Comparison of ENCODE assay signal across 1 cellular context in genomic region chr2:65056215-65056989, GRCh38.
A peak's percentile ranks its signal among the peaks of the same experiment; 100 is the strongest.
TF ChIP-seq lines count a peak whose summit lies in the region.

TSS of gene CEP68 (plus strand) at chr2:65056416. CDS start at chr2:65069445, 13,029 bp downstream.

TF ChIP-seq in HepG2, 621 proteins besides CTCF, POLR2A, EP300 and RAD21 (continued from another document and continues in another):
- TF ChIP-seq ZNF800 (CRISPR knock-in tag; IDR thresholded peaks at IDR 0.05) (peak; percentile 57), MXD3 (CRISPR knock-in tag; IDR thresholded peaks at IDR 0.05) (peak; percentile 69; the same call in 1 of the 2 replicates), DRAP1 (CRISPR knock-in tag; IDR thresholded peaks at IDR 0.05) (peak; percentile 98), PATZ1 (CRISPR knock-in tag; IDR thresholded peaks at IDR 0.05) (peak; percentile 76), ZMYM4 (CRISPR knock-in tag; IDR thresholded peaks at IDR 0.05) (peak; percentile 82), ARHGAP35 (CRISPR knock-in tag; IDR thresholded peaks at IDR 0.05; ENCODE audit: borderline replicate concordance) (peak; percentile 91), SMYD3 (CRISPR knock-in tag; IDR thresholded peaks at IDR 0.05) (no peak), SNRNP70 (IDR thresholded peaks at IDR 0.05; ENCODE audit: low read depth, low read length) (no peak), IKZF5 (CRISPR knock-in tag; IDR thresholded peaks at IDR 0.05) (0 out of 2 replicates have a peak, but pooled peaks have one; percentile 68), RFX5 (IDR thresholded peaks at IDR 0.05; ENCODE audit: low read depth, low read length) (no peak), ZNF296 (CRISPR knock-in tag; conservative IDR thresholded peaks at IDR 0.05) (no peak), NFYC (CRISPR knock-in tag; IDR thresholded peaks at IDR 0.05) (peak; percentile 98), MEF2D (CRISPR knock-in tag; IDR thresholded peaks at IDR 0.05) (0 out of 2 replicates have a peak, but pooled peaks have one; percentile 53), ZNF362 (CRISPR knock-in tag; IDR thresholded peaks at IDR 0.05; ENCODE audit: borderline replicate concordance) (peak; percentile 54; the same call in 1 of the 2 replicates), NR2F6 (IDR thresholded peaks at IDR 0.05) (no peak), NR2F6 (CRISPR knock-in tag; IDR thresholded peaks at IDR 0.05) (no peak), POGK (CRISPR knock-in tag; conservative IDR thresholded peaks at IDR 0.05) (peak; percentile 86), ATF1 (CRISPR knock-in tag; IDR thresholded peaks at IDR 0.05) (no peak), EZH2 (conservative IDR thresholded peaks at IDR 0.05; ENCODE audit: low read depth, low read length) (no peak), JUN (CRISPR knock-in tag; IDR thresholded peaks at IDR 0.05) (0 out of 2 replicates have a peak, but pooled peaks have one; percentile 36), PRMT3 (CRISPR knock-in tag; IDR thresholded peaks at IDR 0.05; ENCODE audit: borderline replicate concordance, low read depth) (peak; percentile 85), ZFYVE20 (CRISPR knock-in tag; IDR thresholded peaks at IDR 0.05; ENCODE audit: borderline replicate concordance, low read depth) (0 out of 2 replicates have a peak, but pooled peaks have one; percentile 70), PHF21A (CRISPR knock-in tag; IDR thresholded peaks at IDR 0.05) (0 out of 2 replicates have a peak, but pooled peaks have one; percentile 23), GMEB1 (CRISPR knock-in tag; IDR thresholded peaks at IDR 0.05; ENCODE audit: borderline replicate concordance) (peak; percentile 73), ZNF674 (CRISPR knock-in tag; IDR thresholded peaks at IDR 0.05; ENCODE audit: low read depth) (peak; percentile 42; the same call in 1 of the 2 replicates), EHMT2 (IDR thresholded peaks at IDR 0.05; ENCODE audit: borderline replicate concordance, low read depth, low read length) (no peak), ZNF546 (CRISPR knock-in tag; conservative IDR thresholded peaks at IDR 0.05) (peak; percentile 93; the same call in 1 of the 2 replicates), PBX2 (CRISPR knock-in tag; IDR thresholded peaks at IDR 0.05) (no peak), E2F1 (CRISPR knock-in tag; IDR thresholded peaks at IDR 0.05) (no peak; the same call in 1 of the 2 replicates), ARNT2 (CRISPR knock-in tag; IDR thresholded peaks at IDR 0.05; ENCODE audit: low read depth) (peak; percentile 97), HDAC2 (CRISPR knock-in tag; IDR thresholded peaks at IDR 0.05) (no peak), BCL6 (CRISPR knock-in tag; IDR thresholded peaks at IDR 0.05) (peak; percentile 53), ZNF891 (CRISPR knock-in tag; IDR thresholded peaks at IDR 0.05) (peak; percentile 86; the same call in 1 of the 2 replicates), NFIB (CRISPR knock-in tag; IDR thresholded peaks at IDR 0.05; ENCODE audit: borderline replicate concordance) (no peak), SPEN (CRISPR knock-in tag; IDR thresholded peaks at IDR 0.05; ENCODE audit: low read depth) (peak; percentile 75; the same call in 1 of the 2 replicates), BCL3 (CRISPR knock-in tag; IDR thresholded peaks at IDR 0.05) (peak; percentile 95), TIGD3 (CRISPR knock-in tag; IDR thresholded peaks at IDR 0.05; ENCODE audit: borderline replicate concordance) (0 out of 2 replicates have a peak, but pooled peaks have one; percentile 23), TBX3 (IDR thresholded peaks at IDR 0.05; ENCODE audit: borderline replicate concordance) (no peak), CBX2 (IDR thresholded peaks at IDR 0.05; ENCODE audit: low read depth, low read length) (no peak), CBX2 (CRISPR knock-in tag; IDR thresholded peaks at IDR 0.05; ENCODE audit: low read depth) (no peak), BORCS8-MEF2B (CRISPR knock-in tag; IDR thresholded peaks at IDR 0.05) (no peak; the same call in 1 of the 2 replicates), ZNF614 (CRISPR knock-in tag; IDR thresholded peaks at IDR 0.05; ENCODE audit: borderline replicate concordance) (no peak; the same call in 1 of the 2 replicates), ZNF569 (CRISPR knock-in tag; IDR thresholded peaks at IDR 0.05; ENCODE audit: borderline replicate concordance) (no peak), ZNF773 (CRISPR knock-in tag; IDR thresholded peaks at IDR 0.05; ENCODE audit: borderline replicate concordance) (peak; percentile 56), NFKB2 (CRISPR knock-in tag; IDR thresholded peaks at IDR 0.05; ENCODE audit: borderline replicate concordance) (peak; percentile 36; the same call in 1 of the 2 replicates), ZNF207 (IDR thresholded peaks at IDR 0.05; ENCODE audit: borderline replicate concordance) (no peak), REPIN1 (CRISPR knock-in tag; IDR thresholded peaks at IDR 0.05; ENCODE audit: borderline replicate concordance, low read depth) (peak; percentile 81; the same call in 1 of the 2 replicates), ATAD3A (CRISPR knock-in tag; IDR thresholded peaks at IDR 0.05) (no peak), TOE1 (CRISPR knock-in tag; IDR thresholded peaks at IDR 0.05) (no peak), FOSL2 (CRISPR knock-in tag; IDR thresholded peaks at IDR 0.05) (no peak; the same call in 1 of the 2 replicates), ZNF768 (CRISPR knock-in tag; IDR thresholded peaks at IDR 0.05) (peak; percentile 68; the same call in 1 of the 2 replicates), ZMYM3 (CRISPR knock-in tag; IDR thresholded peaks at IDR 0.05) (no peak), ELF1 (CRISPR knock-in tag; IDR thresholded peaks at IDR 0.05) (no peak; the same call in 1 of the 2 replicates), ETV6 (CRISPR knock-in tag; conservative IDR thresholded peaks at IDR 0.05) (0 out of 2 replicates have a peak, but pooled peaks have one; percentile 67)
